In the genomic region with DNA sequence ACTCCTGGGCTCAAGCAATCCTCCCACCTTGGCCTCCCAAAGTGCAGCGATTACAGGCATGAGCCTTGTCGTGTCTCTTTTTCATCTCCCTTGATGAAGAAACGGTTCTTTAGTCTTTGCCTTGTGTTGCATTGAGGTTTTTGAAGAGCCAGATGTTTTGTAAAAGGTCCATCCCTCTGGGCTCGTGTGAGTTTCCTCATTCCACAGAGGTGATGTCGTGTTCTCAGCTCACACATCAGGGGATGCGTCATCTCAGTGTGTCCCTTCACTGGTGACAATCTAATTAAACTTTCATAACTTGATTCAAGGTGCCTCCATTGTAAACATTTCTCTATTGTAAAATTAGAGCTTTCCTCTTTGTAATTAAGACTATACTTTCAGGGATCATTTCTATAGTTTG, we compare ENCODE assay signal across 1 cellular context.
A peak's percentile ranks its signal among the peaks of the same experiment; 100 is the strongest.
TF ChIP-seq lines count a peak whose summit lies in the region.

No MANE protein-coding gene starts in this region.

TF ChIP-seq in HEK293, 187 proteins besides CTCF, POLR2A, EP300 and RAD21 (continued from another document):
- TF ChIP-seq PRDM1 (tag by site-specific recombination; IDR thresholded peaks at IDR 0.05) (peak; percentile 22; the same call in 1 of the 2 replicates), ZNF555 (tag by site-specific recombination; conservative IDR thresholded peaks at IDR 0.05) (no peak), ZNF341 (tag by site-specific recombination; IDR thresholded peaks at IDR 0.05; ENCODE audit: low read depth) (no peak), KLF8 (tag by site-specific recombination; IDR thresholded peaks at IDR 0.05) (peak; percentile 40), ZNF140 (tag by site-specific recombination; IDR thresholded peaks at IDR 0.05) (no peak), ZNF37A (tag by site-specific recombination; IDR thresholded peaks at IDR 0.05) (no peak), SALL2 (tag by site-specific recombination; IDR thresholded peaks at IDR 0.05; ENCODE audit: borderline replicate concordance) (no peak), ZNF248 (tag by site-specific recombination; IDR thresholded peaks at IDR 0.05) (no peak), SP7 (tag by site-specific recombination; IDR thresholded peaks at IDR 0.05) (0 out of 2 replicates have a peak, but pooled peaks have one; percentile 13), ZNF354C (tag by site-specific recombination; IDR thresholded peaks at IDR 0.05; ENCODE audit: borderline replicate concordance, low read depth) (no peak), ZNF629 (tag by site-specific recombination; IDR thresholded peaks at IDR 0.05) (no peak), ZNF548 (tag by site-specific recombination; IDR thresholded peaks at IDR 0.05) (no peak), ZNF416 (tag by site-specific recombination; IDR thresholded peaks at IDR 0.05) (no peak), ZNF366 (tag by site-specific recombination; conservative IDR thresholded peaks at IDR 0.05) (0 out of 2 replicates have a peak, but pooled peaks have one; percentile 14), ZBTB20 (tag by site-specific recombination; IDR thresholded peaks at IDR 0.05) (no peak), MYNN (tag by site-specific recombination; IDR thresholded peaks at IDR 0.05; ENCODE audit: borderline replicate concordance) (no peak), ZBTB1 (tag by site-specific recombination; IDR thresholded peaks at IDR 0.05) (no peak), ZNF24 (tag by site-specific recombination; IDR thresholded peaks at IDR 0.05) (no peak), ZNF747 (tag by site-specific recombination; IDR thresholded peaks at IDR 0.05) (no peak), ZNF239 (tag by site-specific recombination; IDR thresholded peaks at IDR 0.05) (no peak), ZNF610 (tag by site-specific recombination; IDR thresholded peaks at IDR 0.05; ENCODE audit: borderline replicate concordance) (no peak), HOXA7 (CRISPR knock-in tag; IDR thresholded peaks at IDR 0.05; ENCODE audit: borderline replicate concordance) (no peak)
- TF ChIP-seq, protein P1, sequence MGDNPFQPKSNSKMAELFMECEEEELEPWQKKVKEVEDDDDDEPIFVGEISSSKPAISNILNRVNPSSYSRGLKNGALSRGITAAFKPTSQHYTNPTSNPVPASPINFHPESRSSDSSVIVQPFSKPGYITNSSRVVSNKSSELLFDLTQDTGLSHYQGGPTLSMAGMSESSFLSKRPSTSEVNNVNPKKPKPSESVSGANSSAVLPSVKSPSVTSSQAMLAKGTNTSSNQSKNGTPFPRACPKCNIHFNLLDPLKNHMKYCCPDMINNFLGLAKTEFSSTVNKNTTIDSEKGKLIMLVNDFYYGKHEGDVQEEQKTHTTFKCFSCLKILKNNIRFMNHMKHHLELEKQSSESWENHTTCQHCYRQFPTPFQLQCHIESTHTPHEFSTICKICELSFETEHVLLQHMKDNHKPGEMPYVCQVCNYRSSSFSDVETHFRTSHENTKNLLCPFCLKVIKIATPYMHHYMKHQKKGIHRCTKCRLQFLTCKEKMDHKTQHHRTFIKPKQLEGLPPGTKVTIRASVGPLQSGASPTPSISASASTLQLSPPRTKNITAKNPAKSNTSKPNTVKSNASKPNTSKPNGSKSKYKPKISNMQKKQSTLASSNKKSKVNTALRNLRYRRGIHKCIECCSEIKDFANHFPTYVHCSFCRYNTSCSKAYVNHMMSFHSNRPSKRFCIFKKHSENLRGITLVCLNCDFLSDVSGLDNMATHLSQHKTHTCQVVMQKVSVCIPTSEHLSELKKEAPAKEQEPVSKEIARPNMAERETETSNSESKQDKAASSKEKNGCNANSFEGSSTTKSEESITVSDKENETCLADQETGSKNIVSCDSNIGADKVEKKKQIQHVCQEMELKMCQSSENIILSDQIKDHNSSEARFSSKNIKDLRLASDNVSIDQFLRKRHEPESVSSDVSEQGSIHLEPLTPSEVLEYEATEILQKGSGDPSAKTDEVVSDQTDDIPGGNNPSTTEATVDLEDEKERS (tag by site-specific recombination; IDR thresholded peaks at IDR 0.05) = no peak
- TF ChIP-seq, protein P2, sequence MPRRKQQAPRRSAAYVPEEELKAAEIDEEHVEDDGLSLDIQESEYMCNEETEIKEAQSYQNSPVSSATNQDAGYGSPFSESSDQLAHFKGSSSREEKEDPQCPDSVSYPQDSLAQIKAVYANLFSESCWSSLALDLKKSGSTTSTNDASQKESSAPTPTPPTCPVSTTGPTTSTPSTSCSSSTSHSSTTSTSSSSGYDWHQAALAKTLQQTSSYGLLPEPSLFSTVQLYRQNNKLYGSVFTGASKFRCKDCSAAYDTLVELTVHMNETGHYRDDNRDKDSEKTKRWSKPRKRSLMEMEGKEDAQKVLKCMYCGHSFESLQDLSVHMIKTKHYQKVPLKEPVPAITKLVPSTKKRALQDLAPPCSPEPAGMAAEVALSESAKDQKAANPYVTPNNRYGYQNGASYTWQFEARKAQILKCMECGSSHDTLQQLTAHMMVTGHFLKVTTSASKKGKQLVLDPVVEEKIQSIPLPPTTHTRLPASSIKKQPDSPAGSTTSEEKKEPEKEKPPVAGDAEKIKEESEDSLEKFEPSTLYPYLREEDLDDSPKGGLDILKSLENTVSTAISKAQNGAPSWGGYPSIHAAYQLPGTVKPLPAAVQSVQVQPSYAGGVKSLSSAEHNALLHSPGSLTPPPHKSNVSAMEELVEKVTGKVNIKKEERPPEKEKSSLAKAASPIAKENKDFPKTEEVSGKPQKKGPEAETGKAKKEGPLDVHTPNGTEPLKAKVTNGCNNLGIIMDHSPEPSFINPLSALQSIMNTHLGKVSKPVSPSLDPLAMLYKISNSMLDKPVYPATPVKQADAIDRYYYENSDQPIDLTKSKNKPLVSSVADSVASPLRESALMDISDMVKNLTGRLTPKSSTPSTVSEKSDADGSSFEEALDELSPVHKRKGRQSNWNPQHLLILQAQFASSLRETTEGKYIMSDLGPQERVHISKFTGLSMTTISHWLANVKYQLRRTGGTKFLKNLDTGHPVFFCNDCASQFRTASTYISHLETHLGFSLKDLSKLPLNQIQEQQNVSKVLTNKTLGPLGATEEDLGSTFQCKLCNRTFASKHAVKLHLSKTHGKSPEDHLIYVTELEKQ (tag by site-specific recombination; IDR thresholded peaks at IDR 0.05; ENCODE audit: borderline replicate concordance) = no peak
- TF ChIP-seq, protein P3, sequence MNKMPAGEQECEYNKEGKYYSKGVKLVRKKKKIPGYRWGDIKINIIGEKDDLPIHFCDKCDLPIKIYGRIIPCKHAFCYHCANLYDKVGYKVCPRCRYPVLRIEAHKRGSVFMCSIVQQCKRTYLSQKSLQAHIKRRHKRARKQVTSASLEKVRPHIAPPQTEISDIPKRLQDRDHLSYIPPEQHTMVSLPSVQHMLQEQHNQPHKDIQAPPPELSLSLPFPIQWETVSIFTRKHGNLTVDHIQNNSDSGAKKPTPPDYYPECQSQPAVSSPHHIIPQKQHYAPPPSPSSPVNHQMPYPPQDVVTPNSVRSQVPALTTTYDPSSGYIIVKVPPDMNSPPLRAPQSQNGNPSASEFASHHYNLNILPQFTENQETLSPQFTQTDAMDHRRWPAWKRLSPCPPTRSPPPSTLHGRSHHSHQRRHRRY (tag by site-specific recombination; IDR thresholded peaks at IDR 0.05) = no peak
- TF ChIP-seq, protein P4, sequence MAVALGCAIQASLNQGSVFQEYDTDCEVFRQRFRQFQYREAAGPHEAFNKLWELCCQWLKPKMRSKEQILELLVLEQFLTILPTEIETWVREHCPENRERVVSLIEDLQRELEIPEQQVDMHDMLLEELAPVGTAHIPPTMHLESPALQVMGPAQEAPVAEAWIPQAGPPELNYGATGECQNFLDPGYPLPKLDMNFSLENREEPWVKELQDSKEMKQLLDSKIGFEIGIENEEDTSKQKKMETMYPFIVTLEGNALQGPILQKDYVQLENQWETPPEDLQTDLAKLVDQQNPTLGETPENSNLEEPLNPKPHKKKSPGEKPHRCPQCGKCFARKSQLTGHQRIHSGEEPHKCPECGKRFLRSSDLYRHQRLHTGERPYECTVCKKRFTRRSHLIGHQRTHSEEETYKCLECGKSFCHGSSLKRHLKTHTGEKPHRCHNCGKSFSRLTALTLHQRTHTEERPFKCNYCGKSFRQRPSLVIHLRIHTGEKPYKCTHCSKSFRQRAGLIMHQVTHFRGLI (tag by site-specific recombination; IDR thresholded peaks at IDR 0.05) = no peak
- TF ChIP-seq, protein P5, sequence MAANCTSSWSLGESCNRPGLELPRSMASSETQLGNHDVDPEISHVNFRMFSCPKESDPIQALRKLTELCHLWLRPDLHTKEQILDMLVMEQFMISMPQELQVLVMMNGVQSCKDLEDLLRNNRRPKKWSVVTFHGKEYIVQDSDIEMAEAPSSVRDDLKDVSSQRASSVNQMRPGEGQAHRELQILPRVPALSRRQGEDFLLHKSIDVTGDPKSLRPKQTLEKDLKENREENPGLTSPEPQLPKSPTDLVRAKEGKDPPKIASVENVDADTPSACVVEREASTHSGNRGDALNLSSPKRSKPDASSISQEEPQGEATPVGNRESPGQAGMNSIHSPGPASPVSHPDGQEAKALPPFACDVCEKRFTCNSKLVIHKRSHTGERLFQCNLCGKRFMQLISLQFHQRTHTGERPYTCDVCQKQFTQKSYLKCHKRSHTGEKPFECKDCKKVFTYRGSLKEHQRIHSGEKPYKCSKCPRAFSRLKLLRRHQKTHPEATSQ (tag by site-specific recombination; IDR thresholded peaks at IDR 0.05) = no peak
- TF ChIP-seq, protein P6, sequence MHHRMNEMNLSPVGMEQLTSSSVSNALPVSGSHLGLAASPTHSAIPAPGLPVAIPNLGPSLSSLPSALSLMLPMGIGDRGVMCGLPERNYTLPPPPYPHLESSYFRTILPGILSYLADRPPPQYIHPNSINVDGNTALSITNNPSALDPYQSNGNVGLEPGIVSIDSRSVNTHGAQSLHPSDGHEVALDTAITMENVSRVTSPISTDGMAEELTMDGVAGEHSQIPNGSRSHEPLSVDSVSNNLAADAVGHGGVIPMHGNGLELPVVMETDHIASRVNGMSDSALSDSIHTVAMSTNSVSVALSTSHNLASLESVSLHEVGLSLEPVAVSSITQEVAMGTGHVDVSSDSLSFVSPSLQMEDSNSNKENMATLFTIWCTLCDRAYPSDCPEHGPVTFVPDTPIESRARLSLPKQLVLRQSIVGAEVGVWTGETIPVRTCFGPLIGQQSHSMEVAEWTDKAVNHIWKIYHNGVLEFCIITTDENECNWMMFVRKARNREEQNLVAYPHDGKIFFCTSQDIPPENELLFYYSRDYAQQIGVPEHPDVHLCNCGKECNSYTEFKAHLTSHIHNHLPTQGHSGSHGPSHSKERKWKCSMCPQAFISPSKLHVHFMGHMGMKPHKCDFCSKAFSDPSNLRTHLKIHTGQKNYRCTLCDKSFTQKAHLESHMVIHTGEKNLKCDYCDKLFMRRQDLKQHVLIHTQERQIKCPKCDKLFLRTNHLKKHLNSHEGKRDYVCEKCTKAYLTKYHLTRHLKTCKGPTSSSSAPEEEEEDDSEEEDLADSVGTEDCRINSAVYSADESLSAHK (tag by site-specific recombination; IDR thresholded peaks at IDR 0.05) = no peak
- TF ChIP-seq, protein P7, sequence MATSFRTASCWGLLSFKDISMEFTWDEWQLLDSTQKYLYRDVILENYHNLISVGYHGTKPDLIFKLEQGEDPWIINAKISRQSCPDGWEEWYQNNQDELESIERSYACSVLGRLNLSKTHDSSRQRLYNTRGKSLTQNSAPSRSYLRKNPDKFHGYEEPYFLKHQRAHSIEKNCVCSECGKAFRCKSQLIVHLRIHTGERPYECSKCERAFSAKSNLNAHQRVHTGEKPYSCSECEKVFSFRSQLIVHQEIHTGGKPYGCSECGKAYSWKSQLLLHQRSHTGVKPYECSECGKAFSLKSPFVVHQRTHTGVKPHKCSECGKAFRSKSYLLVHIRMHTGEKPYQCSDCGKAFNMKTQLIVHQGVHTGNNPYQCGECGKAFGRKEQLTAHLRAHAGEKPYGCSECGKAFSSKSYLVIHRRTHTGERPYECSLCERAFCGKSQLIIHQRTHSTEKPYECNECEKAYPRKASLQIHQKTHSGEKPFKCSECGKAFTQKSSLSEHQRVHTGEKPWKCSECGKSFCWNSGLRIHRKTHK (tag by site-specific recombination; IDR thresholded peaks at IDR 0.05) = no peak
- TF ChIP-seq, protein P8, sequence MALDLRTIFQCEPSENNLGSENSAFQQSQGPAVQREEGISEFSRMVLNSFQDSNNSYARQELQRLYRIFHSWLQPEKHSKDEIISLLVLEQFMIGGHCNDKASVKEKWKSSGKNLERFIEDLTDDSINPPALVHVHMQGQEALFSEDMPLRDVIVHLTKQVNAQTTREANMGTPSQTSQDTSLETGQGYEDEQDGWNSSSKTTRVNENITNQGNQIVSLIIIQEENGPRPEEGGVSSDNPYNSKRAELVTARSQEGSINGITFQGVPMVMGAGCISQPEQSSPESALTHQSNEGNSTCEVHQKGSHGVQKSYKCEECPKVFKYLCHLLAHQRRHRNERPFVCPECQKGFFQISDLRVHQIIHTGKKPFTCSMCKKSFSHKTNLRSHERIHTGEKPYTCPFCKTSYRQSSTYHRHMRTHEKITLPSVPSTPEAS (tag by site-specific recombination; IDR thresholded peaks at IDR 0.05) = no peak
- TF ChIP-seq, protein P9, sequence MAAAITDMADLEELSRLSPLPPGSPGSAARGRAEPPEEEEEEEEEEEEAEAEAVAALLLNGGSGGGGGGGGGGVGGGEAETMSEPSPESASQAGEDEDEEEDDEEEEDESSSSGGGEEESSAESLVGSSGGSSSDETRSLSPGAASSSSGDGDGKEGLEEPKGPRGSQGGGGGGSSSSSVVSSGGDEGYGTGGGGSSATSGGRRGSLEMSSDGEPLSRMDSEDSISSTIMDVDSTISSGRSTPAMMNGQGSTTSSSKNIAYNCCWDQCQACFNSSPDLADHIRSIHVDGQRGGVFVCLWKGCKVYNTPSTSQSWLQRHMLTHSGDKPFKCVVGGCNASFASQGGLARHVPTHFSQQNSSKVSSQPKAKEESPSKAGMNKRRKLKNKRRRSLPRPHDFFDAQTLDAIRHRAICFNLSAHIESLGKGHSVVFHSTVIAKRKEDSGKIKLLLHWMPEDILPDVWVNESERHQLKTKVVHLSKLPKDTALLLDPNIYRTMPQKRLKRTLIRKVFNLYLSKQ (tag by site-specific recombination; IDR thresholded peaks at IDR 0.05; ENCODE audit: borderline replicate concordance) = no peak
- TF ChIP-seq, protein P10, sequence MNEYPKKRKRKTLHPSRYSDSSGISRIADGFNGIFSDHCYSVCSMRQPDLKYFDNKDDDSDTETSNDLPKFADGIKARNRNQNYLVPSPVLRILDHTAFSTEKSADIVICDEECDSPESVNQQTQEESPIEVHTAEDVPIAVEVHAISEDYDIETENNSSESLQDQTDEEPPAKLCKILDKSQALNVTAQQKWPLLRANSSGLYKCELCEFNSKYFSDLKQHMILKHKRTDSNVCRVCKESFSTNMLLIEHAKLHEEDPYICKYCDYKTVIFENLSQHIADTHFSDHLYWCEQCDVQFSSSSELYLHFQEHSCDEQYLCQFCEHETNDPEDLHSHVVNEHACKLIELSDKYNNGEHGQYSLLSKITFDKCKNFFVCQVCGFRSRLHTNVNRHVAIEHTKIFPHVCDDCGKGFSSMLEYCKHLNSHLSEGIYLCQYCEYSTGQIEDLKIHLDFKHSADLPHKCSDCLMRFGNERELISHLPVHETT (tag by site-specific recombination; IDR thresholded peaks at IDR 0.05) = no peak
TF ChIP-seq in HEK293: peak in this region for 6.
